ENCODE assay signal across 27 cellular contexts in genomic region chr13:98080280-98080679, GRCh38.
"Had no signal": no experiment of that assay in that cellular context is flagged by ENCODE, and none has a peak within 500 bp of the region (broad histone marks: within the 10 kb centered on the region; RNA-seq: fewer than 3 reads in every experiment).

No MANE protein-coding gene starts in this region.

- H3K36me3 ChIP-seq: ascending aorta, esophagus squamous epithelium, gastroesophageal sphincter had no signal

- ATAC-seq: activated naive CD4-positive, alpha-beta T cell treated with anti-CD3 and anti-CD28 coated beads, Interleukin-2, amount 50 U/mL, for 72 hours; activated T-cell treated with anti-CD3 and anti-CD28 coated beads, Interleukin-2, amount 50 U/mL, for 72 hours; effector memory CD8-positive, alpha-beta T cell; gastroesophageal sphincter; T-helper 17 cell had no signal

- H3K27me3 Mint-ChIP-seq: activated CD4-positive, alpha-beta memory T cell treated with anti-CD3 and anti-CD28 coated beads, Interleukin-2, amount 10 ng/mL, durations not matched to agents 7 days and 5 days; activated CD4-positive, alpha-beta T cell treated with anti-CD3 and anti-CD28 coated beads, Interleukin-2, amount 10 ng/mL, durations not matched to agents 7 days and 5 days; activated naive CD8-positive, alpha-beta T cell treated with anti-CD3 and anti-CD28 coated beads, Interleukin-2, amount 10 ng/mL, durations not matched to agents 7 days and 5 days; brain had no signal

- H3K4me3 ChIP-seq: ascending aorta, esophagus squamous epithelium, gastroesophageal sphincter had no signal

- H3K4me1 ChIP-seq: ascending aorta, esophagus squamous epithelium, gastroesophageal sphincter had no signal

- H3K9me3 Mint-ChIP-seq: activated CD4-positive, alpha-beta memory T cell treated with anti-CD3 and anti-CD28 coated beads, Interleukin-2, amount 10 ng/mL, durations not matched to agents 7 days and 5 days; activated CD4-positive, alpha-beta T cell treated with anti-CD3 and anti-CD28 coated beads, Interleukin-2, amount 10 ng/mL, durations not matched to agents 7 days and 5 days; activated naive CD4-positive, alpha-beta T cell treated with anti-CD3 and anti-CD28 coated beads, Interleukin-2, amount 50 U/mL, for 72 hours; activated naive CD8-positive, alpha-beta T cell treated with anti-CD3 and anti-CD28 coated beads, Interleukin-2, amount 10 ng/mL, durations not matched to agents 7 days and 5 days; activated T-cell treated with anti-CD3 and anti-CD28 coated beads, Interleukin-2, amount 50 U/mL, for 24 hours; central memory CD8-positive, alpha-beta T cell; effector memory CD8-positive, alpha-beta T cell had no signal

- DNase-seq: activated CD4-positive, alpha-beta memory T cell treated with anti-CD3 and anti-CD28 coated beads, Interleukin-2, amount 10 ng/mL, durations not matched to agents 7 days and 5 days; activated CD4-positive, alpha-beta T cell treated with anti-CD3 and anti-CD28 coated beads for 1 hour; activated CD4-positive, alpha-beta T cell treated with anti-CD3 and anti-CD28 coated beads for 4 hours; activated CD4-positive, alpha-beta T cell treated with anti-CD3 and anti-CD28 coated beads, Interleukin-2, amount 10 ng/mL, durations not matched to agents 7 days and 5 days; activated CD4-positive, alpha-beta T cell treated with anti-CD3 and anti-CD28 coated beads, Interleukin-2, amount 50 U/mL, for 4 hours; activated CD8-positive, alpha-beta memory T cell treated with anti-CD3 and anti-CD28 coated beads, Interleukin-2, amount 50 U/mL, for 48 hours; activated gamma-delta T cell; activated naive CD4-positive, alpha-beta T cell; activated naive CD4-positive, alpha-beta T cell treated with anti-CD3 and anti-CD28 coated beads, Interleukin-2, amount 10 ng/mL, durations not matched to agents 7 days and 5 days; activated naive CD8-positive, alpha-beta T cell treated with anti-CD3 and anti-CD28 coated beads, Interleukin-2, amount 10 ng/mL, durations not matched to agents 7 days and 5 days; activated T-cell treated with anti-CD3 and anti-CD28 coated beads for 4 hours; activated T-cell treated with anti-CD3 and anti-CD28 coated beads, Interleukin-2, amount 50 U/mL, for 24 hours; activated T-cell treated with anti-CD3 and anti-CD28 coated beads, Interleukin-2, amount 50 U/mL, for 72 hours; cortex of kidney; dermis blood vessel endothelial cell; effector CD4-positive, alpha-beta T cell; effector memory CD8-positive, alpha-beta T cell; esophagus squamous epithelium; foreskin melanocyte; T-helper 1 cell; T-helper 17 cell had no signal

- H3K4me3 Mint-ChIP-seq: activated CD4-positive, alpha-beta memory T cell treated with anti-CD3 and anti-CD28 coated beads, Interleukin-2, amount 10 ng/mL, durations not matched to agents 7 days and 5 days; activated CD4-positive, alpha-beta T cell treated with anti-CD3 and anti-CD28 coated beads, Interleukin-2, amount 10 ng/mL, durations not matched to agents 7 days and 5 days; activated naive CD4-positive, alpha-beta T cell treated with anti-CD3 and anti-CD28 coated beads, Interleukin-2, amount 10 ng/mL, durations not matched to agents 7 days and 5 days; activated naive CD8-positive, alpha-beta T cell treated with anti-CD3 and anti-CD28 coated beads, Interleukin-2, amount 10 ng/mL, durations not matched to agents 7 days and 5 days; activated T-cell treated with anti-CD3 and anti-CD28 coated beads, Interleukin-2, amount 50 U/mL, for 24 hours; activated T-cell treated with anti-CD3 and anti-CD28 coated beads, Interleukin-2, amount 50 U/mL, for 72 hours; brain; central memory CD8-positive, alpha-beta T cell; effector memory CD8-positive, alpha-beta T cell; T-helper 17 cell had no signal

- H3K27me3 ChIP-seq: ascending aorta had no signal

- H3K9me3 ChIP-seq: ascending aorta, esophagus squamous epithelium, gastroesophageal sphincter had no signal

- H3K36me3 Mint-ChIP-seq: activated naive CD4-positive, alpha-beta T cell treated with anti-CD3 and anti-CD28 coated beads, Interleukin-2, amount 10 ng/mL, durations not matched to agents 7 days and 5 days; activated naive CD4-positive, alpha-beta T cell treated with anti-CD3 and anti-CD28 coated beads, Interleukin-2, amount 50 U/mL, for 72 hours; activated naive CD8-positive, alpha-beta T cell treated with anti-CD3 and anti-CD28 coated beads, Interleukin-2, amount 10 ng/mL, durations not matched to agents 7 days and 5 days; brain had no signal

- H3K27ac ChIP-seq: ascending aorta, epithelial cell of prostate, esophagus squamous epithelium, gastroesophageal sphincter had no signal

- H3K4me1 Mint-ChIP-seq: activated CD4-positive, alpha-beta memory T cell treated with anti-CD3 and anti-CD28 coated beads, Interleukin-2, amount 10 ng/mL, durations not matched to agents 7 days and 5 days; activated CD4-positive, alpha-beta T cell treated with anti-CD3 and anti-CD28 coated beads, Interleukin-2, amount 10 ng/mL, durations not matched to agents 7 days and 5 days; activated naive CD4-positive, alpha-beta T cell treated with anti-CD3 and anti-CD28 coated beads, Interleukin-2, amount 10 ng/mL, durations not matched to agents 7 days and 5 days; brain; central memory CD8-positive, alpha-beta T cell; T-helper 17 cell had no signal

- H3K27ac Mint-ChIP-seq: activated CD4-positive, alpha-beta memory T cell treated with anti-CD3 and anti-CD28 coated beads, Interleukin-2, amount 10 ng/mL, durations not matched to agents 7 days and 5 days; activated CD4-positive, alpha-beta T cell treated with anti-CD3 and anti-CD28 coated beads, Interleukin-2, amount 10 ng/mL, durations not matched to agents 7 days and 5 days; activated naive CD4-positive, alpha-beta T cell treated with anti-CD3 and anti-CD28 coated beads, Interleukin-2, amount 10 ng/mL, durations not matched to agents 7 days and 5 days; activated naive CD4-positive, alpha-beta T cell treated with anti-CD3 and anti-CD28 coated beads, Interleukin-2, amount 50 U/mL, for 72 hours; activated naive CD8-positive, alpha-beta T cell treated with anti-CD3 and anti-CD28 coated beads, Interleukin-2, amount 10 ng/mL, durations not matched to agents 7 days and 5 days; activated T-cell treated with anti-CD3 and anti-CD28 coated beads, Interleukin-2, amount 50 U/mL, for 24 hours; activated T-cell treated with anti-CD3 and anti-CD28 coated beads, Interleukin-2, amount 50 U/mL, for 72 hours; brain; effector memory CD8-positive, alpha-beta T cell; T-helper 17 cell had no signal
